ENCODE assay signal across 8 cellular contexts in genomic region chr1:39738622-39739366, GRCh38. TPM values are rescaled to one million over a fixed set of nuclear protein-coding genes. Genes with fewer than 3 reads are reported as not detected.
A peak's percentile ranks its signal among the peaks of the same experiment; 100 is the strongest.
DNase-seq lines count a peak whose midpoint lies in the region; ATAC-seq and TF ChIP-seq lines count a peak whose summit lies in the region.

Gene PPIE, plus strand, starts transcription at chr1:39738882. Its CDS starts 19 bp downstream, at chr1:39738901.

- in situ Hi-C loops in HAP-1 (cut with MboI; ENCODE audit: low sequenced_read_pairs) = no loop called here

- H3K9me3 Mint-ChIP-seq in activated naive CD4-positive, alpha-beta T cell treated with anti-CD3 and anti-CD28 coated beads for 36 hours = no peaks in the 10 kb centered on the region

- H3K36me3 ChIP-seq in HAP-1 (replicated peaks) (peaks cover 32% of the 10 kb centered on the region), SK-N-MC (ENCODE audit: insufficient read depth, low read length) (peaks cover 32% of the 10 kb centered on the region), gastroesophageal sphincter (peaks cover 0 to 38% of the 10 kb centered on the region in 2 donors), neutrophil (peaks cover 33% of the 10 kb centered on the region)

- DNase-seq in DMS79 treated with DMSO at 0.1 percent for 48 hours (lab: John Stamatoyannopoulos, UW) = peak; percentile 81
- peak; percentile 94 to 99 for DNase-seq in HAP-1 (ENCODE audit: low spot score in 2 of 2)
- peak; percentile 90 for DNase-seq in NAMALWA (ENCODE audit: low spot score)
- peak; percentile 47 for DNase-seq in SK-N-MC (ENCODE audit: low read depth, low spot score)
- DNase-seq in activated naive CD4-positive, alpha-beta T cell treated with anti-CD3 and anti-CD28 coated beads for 36 hours = peak; percentile 99

- peak within 1 kb of the TSS; percentile 90 for H3K27ac Mint-ChIP-seq in activated naive CD4-positive, alpha-beta T cell treated with anti-CD3 and anti-CD28 coated beads for 36 hours

- H3K4me1 ChIP-seq in HAP-1 = peaks cover 8% of the 10 kb centered on the region
- H3K4me1 ChIP-seq in gastroesophageal sphincter = peaks cover 0 to 36% (median 10%) of the 10 kb centered on the region in 3 donors
- H3K4me1 ChIP-seq in neutrophil (ENCODE audit: control insufficient read depth in 1 of 2, insufficient read depth in 1 of 2, low read depth in 1 of 2, low read length in 1 of 2) = peaks cover 6 to 10% of the 10 kb centered on the region in 2 experiments

- TF ChIP-seq CTCF in gastroesophageal sphincter (IDR thresholded peaks at IDR 0.05) = peak in 1 of 4 experiments; percentile 13
- no peak for TF ChIP-seq CTCF in neutrophil (IDR thresholded peaks at IDR 0.05)
- no peak for TF ChIP-seq CTCF in subcutaneous adipose tissue (IDR thresholded peaks at IDR 0.05; ENCODE audit: low read depth)

- 0 to 1% methylated on average over 18 to 23 of the region's 52 CpGs for WGBS in gastroesophageal sphincter (ENCODE audit: low coverage in 1 of 2), 2 donors

- CTCF ChIA-PET in activated naive CD4-positive, alpha-beta T cell treated with anti-CD3 and anti-CD28 coated beads for 36 hours (lab: Charles Lee) = interaction anchor here (0.6 to 2.2 kb wide), 7 partner anchors 14 to 458 kb away, joined by 3 to 6 read pairs (median 3); no protein-coding TSS in a partner anchor

- H3K4me1 Mint-ChIP-seq in activated naive CD4-positive, alpha-beta T cell treated with anti-CD3 and anti-CD28 coated beads for 36 hours (ENCODE audit: low read depth) = peaks cover 26% of the 10 kb centered on the region

- H3K27ac ChIP-seq in SK-N-MC (peak within 1 kb of the TSS; percentile 52), gastroesophageal sphincter (peak within 1 kb of the TSS; percentile 29 to 85 (median 84)), neutrophil (no peak within 1 kb of the TSS)

- peak within 1 kb of the TSS; percentile 84 for H3K4me3 ChIP-seq in HAP-1
- peak within 1 kb of the TSS; percentile 88 for H3K4me3 ChIP-seq in SK-N-MC
- H3K4me3 ChIP-seq in gastroesophageal sphincter = peak within 1 kb of the TSS; percentile 84 to 96
- peak within 1 kb of the TSS; percentile 68 to 77 for H3K4me3 ChIP-seq in neutrophil (ENCODE audit: low read depth in 1 of 2, low read length in 1 of 2)

- H3K27me3 ChIP-seq in HAP-1 (ENCODE audit: low read depth) (no peaks in the 10 kb centered on the region), gastroesophageal sphincter (peaks cover 10% of the 10 kb centered on the region), neutrophil (peaks cover 22% of the 10 kb centered on the region)

- no peak for TF ChIP-seq EP300 in gastroesophageal sphincter (IDR thresholded peaks at IDR 0.05)

- intact Hi-C loops in activated naive CD4-positive, alpha-beta T cell treated with anti-CD3 and anti-CD28 coated beads for 36 hours (cut with micrococcal nuclease) = loop anchor here (5.0 to 10.0 kb wide), 2 partner anchors 56 to 556 kb away; no protein-coding TSS in a partner anchor

- peak within 1 kb of the TSS; percentile 96 for H3K9ac ChIP-seq in SK-N-MC (ENCODE audit: insufficient read length)

- ATAC-seq in gastroesophageal sphincter = peak; percentile 97

- TF ChIP-seq POLR2A in gastroesophageal sphincter (IDR thresholded peaks at IDR 0.05) = peak; percentile 30 to 37

- peaks cover 2% of the 10 kb centered on the region for H3K27me3 Mint-ChIP-seq in activated naive CD4-positive, alpha-beta T cell treated with anti-CD3 and anti-CD28 coated beads for 36 hours (ENCODE audit: low read depth)

- H3K4me3 Mint-ChIP-seq in activated naive CD4-positive, alpha-beta T cell treated with anti-CD3 and anti-CD28 coated beads for 36 hours = peak within 1 kb of the TSS; percentile 97

- H3K36me3 Mint-ChIP-seq in activated naive CD4-positive, alpha-beta T cell treated with anti-CD3 and anti-CD28 coated beads for 36 hours (ENCODE audit: low read depth) = peaks cover 15% of the 10 kb centered on the region

- no peaks in the 10 kb centered on the region for H3K9me3 ChIP-seq in HAP-1
- no peaks in the 10 kb centered on the region for H3K9me3 ChIP-seq in SK-N-MC (ENCODE audit: low read depth, low read length)
- no peaks in the 10 kb centered on the region for H3K9me3 ChIP-seq in gastroesophageal sphincter
- no peaks in the 10 kb centered on the region for H3K9me3 ChIP-seq in neutrophil

RNA-seq across cellular contexts. Expression of gene PPIE, which starts in this region (rescaled TPM):
- total RNA-seq in activated naive CD4-positive, alpha-beta T cell treated with anti-CD3 and anti-CD28 coated beads for 36 hours = 10 to 100 TPM; 73.8 to 75.6 TPM
- total RNA-seq in gastroesophageal sphincter (10 to 100 TPM; 38.5 to 45.1 (median 42.0) TPM), subcutaneous adipose tissue (10 to 100 TPM; 26.6 to 35.6 (median 29.8) TPM)

Comparison
In these comparisons a context has a peak if more than half of its experiments do, and no peak if none do; other contexts are left out.
1. DNase-seq: peak in every context shown above with its lines; median percentile 99 in activated naive CD4-positive, alpha-beta T cell treated with anti-CD3 and anti-CD28 coated beads for 36 hours; 96 in HAP-1; 90 in NAMALWA; 81 in DMS79 treated with DMSO at 0.1 percent for 48 hours; 47 in SK-N-MC.